ENCODE assay signal across 22 cellular contexts in genomic region chr14:30020271-30020670, GRCh38.
DNase-seq lines count a peak whose midpoint lies in the region; ATAC-seq and TF ChIP-seq lines count a peak whose summit lies in the region.
"Had no signal": no experiment of that assay in that cellular context is flagged by ENCODE, and none has a peak within 500 bp of the region (broad histone marks: within the 10 kb centered on the region; RNA-seq: fewer than 3 reads in every experiment).

No MANE protein-coding gene starts in this region.

- H3K9me3 ChIP-seq in parathyroid adenoma (ENCODE audit: control insufficient read depth, low read length) (no peaks in the 10 kb centered on the region), right cardiac atrium (ENCODE audit: control insufficient read depth, low read length) (no peaks in the 10 kb centered on the region), BE2C (no peaks in the 10 kb centered on the region)

- H3K79me2 ChIP-seq in parathyroid adenoma: no peaks in the 10 kb centered on the region

- H2AFZ ChIP-seq in parathyroid adenoma: no peak overlapping the region
- H2AFZ ChIP-seq: PC-9 had no signal

- H3K4me3 ChIP-seq in parathyroid adenoma (ENCODE audit: low read depth, low read length) (no peak overlapping the region), right cardiac atrium (ENCODE audit: low read length) (no peak overlapping the region), BE2C (ENCODE audit: low read depth, low read length) (no peak overlapping the region)
- H3K4me3 ChIP-seq: BLaER1 treated with 17β-estradiol and CSF1 and Interleukin-3, amounts not matched to agents 10 nM and 100 nM; GM12878; PC-9 had no signal

- TF ChIP-seq CTCF in parathyroid adenoma (IDR thresholded peaks at IDR 0.05) (no peak), BE2C (IDR thresholded peaks at IDR 0.05; ENCODE audit: low read depth, low read length) (no peak)

- H3K27me3 ChIP-seq in parathyroid adenoma (ENCODE audit: control insufficient read depth, insufficient read depth, low read length): no peaks in the 10 kb centered on the region
- H3K27me3 ChIP-seq in right cardiac atrium (ENCODE audit: control insufficient read depth, insufficient read depth): no peaks in the 10 kb centered on the region
- no peaks in the 10 kb centered on the region for H3K27me3 ChIP-seq in BE2C
- H3K27me3 ChIP-seq: BLaER1 treated with 17β-estradiol and CSF1 and Interleukin-3, amounts not matched to agents 10 nM and 100 nM had no signal

- ATAC-seq in GM21529 (IDR thresholded peaks at IDR 0.05; ENCODE audit: unreplicated experiment) (no peak), right cardiac atrium (no peak)
- ATAC-seq: CD8-positive, alpha-beta T cell; GM12878; HCT116; SK-N-SH treated with all-trans-retinoic acid at 6 μM for 48 hours had no signal

- intact Hi-C loops in right cardiac atrium (cut with DNase I): no loop called here

- H3K4me1 ChIP-seq in parathyroid adenoma (peaks cover 2% of the 10 kb centered on the region), right cardiac atrium (ENCODE audit: control insufficient read depth, insufficient read depth, low read length) (no peaks in the 10 kb centered on the region), BE2C (no peaks in the 10 kb centered on the region)
- H3K4me1 ChIP-seq: BLaER1 treated with 17β-estradiol and CSF1 and Interleukin-3, amounts not matched to agents 10 nM and 100 nM had no signal

- no peak overlapping the region for H3K9ac ChIP-seq in parathyroid adenoma
- H3K9ac ChIP-seq: BLaER1 treated with 17β-estradiol and CSF1 and Interleukin-3, amounts not matched to agents 10 nM and 100 nM had no signal

- peak; percentile 54 for DNase-seq in NCI-H1092 treated with DMSO at 0.1 percent for 48 hours (lab: John Stamatoyannopoulos, UW)
- DNase-seq in NCI-H1436 treated with DMSO at 0.1 percent for 48 hours (lab: John Stamatoyannopoulos, UW): peak; percentile 82
- peak; percentile 74 for DNase-seq in NCI-H2227 (lab: John Stamatoyannopoulos, UW; ENCODE audit: unreplicated experiment)
- no peak for DNase-seq in right cardiac atrium
- no peak for DNase-seq in BE2C
- DNase-seq: CD8-positive, alpha-beta T cell; EL; GOT3; Karpas-422; MM.1S; NCI-H2107; NCI-H82; PC-9; SIG-M5; T-helper 1 cell had no signal

- H3K36me3 ChIP-seq in parathyroid adenoma (ENCODE audit: control insufficient read depth, insufficient read depth, low read length): no peaks in the 10 kb centered on the region
- no peaks in the 10 kb centered on the region for H3K36me3 ChIP-seq in BE2C
- H3K36me3 ChIP-seq: BLaER1 treated with 17β-estradiol and CSF1 and Interleukin-3, amounts not matched to agents 10 nM and 100 nM had no signal

- H3K4me2 ChIP-seq in parathyroid adenoma (ENCODE audit: low read length): peak overlapping the region; percentile 1
- H3K4me2 ChIP-seq: BLaER1 treated with 17β-estradiol and CSF1 and Interleukin-3, amounts not matched to agents 10 nM and 100 nM; PC-9 had no signal

- H3K27ac ChIP-seq in parathyroid adenoma (no peak overlapping the region), right cardiac atrium (ENCODE audit: low read length) (no peak overlapping the region)
- H3K27ac ChIP-seq: BLaER1 treated with 17β-estradiol and CSF1 and Interleukin-3, amounts not matched to agents 10 nM and 100 nM; PC-9; RWPE1 had no signal

- 64% methylated on average over 2 of the region's 2 CpGs for WGBS in right cardiac atrium

Comparison
In these comparisons a context has a peak if more than half of its experiments do, and no peak if none do; other contexts are left out.
1. DNase-seq: peak in NCI-H1092 treated with DMSO at 0.1 percent for 48 hours (single experiment), NCI-H1436 treated with DMSO at 0.1 percent for 48 hours (single experiment) and NCI-H2227 (single experiment); none in right cardiac atrium (0 of 3) and BE2C (single experiment).